ENCODE assay signal across 8 cellular contexts in the genomic region with DNA sequence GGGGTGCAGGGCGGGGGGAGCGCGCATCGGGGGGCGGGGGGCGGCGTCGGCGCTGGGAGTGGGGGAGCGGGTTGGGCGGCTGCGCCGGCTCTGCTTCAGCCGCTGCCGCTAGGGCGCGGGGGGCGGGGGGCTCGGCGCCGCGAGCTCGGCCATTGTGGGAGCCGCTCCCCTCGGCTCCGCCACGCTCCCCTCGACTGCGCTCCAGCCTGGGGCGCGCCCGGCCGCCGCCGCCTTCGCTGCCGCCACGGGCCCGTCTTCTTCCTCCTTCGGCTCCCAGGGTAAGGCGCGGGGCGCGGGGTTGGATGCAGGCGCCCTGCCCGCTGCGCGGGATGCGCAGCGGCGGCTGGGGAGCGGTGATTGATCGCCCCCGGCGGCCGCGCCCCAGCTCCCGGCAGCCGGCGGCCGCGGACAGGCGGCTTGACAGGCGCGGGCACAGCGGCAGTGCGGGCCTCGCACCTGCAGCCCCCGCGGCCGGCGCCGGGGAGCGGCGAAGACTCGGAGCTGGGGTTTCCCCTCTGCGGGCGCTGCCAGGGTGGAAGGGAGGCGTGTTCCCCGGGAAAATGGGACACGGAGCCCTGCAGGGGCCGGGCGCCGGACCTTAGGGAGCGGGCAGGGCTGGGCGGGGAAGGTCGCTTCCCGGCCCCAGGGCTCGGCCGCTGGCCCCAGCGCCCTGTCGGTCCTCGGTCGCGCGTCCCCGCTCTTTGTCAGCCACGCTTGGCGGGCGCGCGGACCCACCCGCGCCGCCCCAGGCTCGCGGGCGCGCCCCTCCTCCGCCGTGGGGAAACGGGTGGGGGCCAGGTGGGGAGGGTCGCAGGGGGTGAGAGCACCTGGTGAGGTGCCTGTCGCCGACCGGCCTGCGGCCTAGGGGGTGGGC. TPM values are rescaled to one million over a fixed set of nuclear protein-coding genes. Genes with fewer than 3 reads are reported as not detected.
DNase-seq lines count a peak whose midpoint lies in the region; ATAC-seq and TF ChIP-seq lines count a peak whose summit lies in the region.

No MANE protein-coding gene starts in this region.

- TF ChIP-seq CTCF in RWPE1 (conservative IDR thresholded peaks at IDR 0.05; ENCODE audit: low read depth): no peak
- no peak for TF ChIP-seq CTCF in colonic mucosa (IDR thresholded peaks at IDR 0.05)
- no peak for TF ChIP-seq CTCF in lung (IDR thresholded peaks at IDR 0.05; ENCODE audit: control extremely low read depth, extremely low read depth)
- peak in 1 of 6 experiments; percentile 18 for TF ChIP-seq CTCF in upper lobe of left lung (IDR thresholded peaks at IDR 0.05)

- intact Hi-C loops in colonic mucosa (cut with DNase I): loop anchor here (10.0 kb wide), 1 partner anchor 227 kb away; the partner anchor contains the start of gene RRAGC

- no peaks in the 10 kb centered on the region for H3K4me1 ChIP-seq in colonic mucosa
- peaks cover 0 to 3% of the 10 kb centered on the region in 2 donors for H3K4me1 ChIP-seq in lung (ENCODE audit: control insufficient read depth in 2 of 2, insufficient read depth in 2 of 2, low read length in 2 of 2)
- peaks cover 4 to 17% (median 15%) of the 10 kb centered on the region in 4 donors for H3K4me1 ChIP-seq in upper lobe of left lung

- ATAC-seq in lung (ENCODE audit: insufficient read depth, low FRiP score) (peak; percentile 41), upper lobe of left lung (ENCODE audit: low FRiP score in 2 of 2) (peak in 1 of 2 donors; percentile 64), HG02970 (IDR thresholded peaks at IDR 0.05; ENCODE audit: low FRiP score, unreplicated experiment) (no peak), HG03175 (IDR thresholded peaks at IDR 0.05; ENCODE audit: unreplicated experiment) (no peak)

- CTCF ChIA-PET in RWPE1 (lab: Yijun Ruan, JAX): interaction anchor here (0.6 to 1.7 kb wide), 2 partner anchors 10 to 11 kb away, joined by 3 to 7 read pairs; no protein-coding TSS in a partner anchor

- TF ChIP-seq POLR2A in upper lobe of left lung (IDR thresholded peaks at IDR 0.05): no peak

- no peaks in the 10 kb centered on the region for H3K9me3 ChIP-seq in colonic mucosa
- H3K9me3 ChIP-seq in lung (ENCODE audit: control insufficient read depth in 2 of 2, insufficient read depth in 1 of 2, low read length in 1 of 2): peaks cover 0 to 2% of the 10 kb centered on the region in 2 donors
- no peaks in the 10 kb centered on the region for H3K9me3 ChIP-seq in upper lobe of left lung

- H3K27me3 ChIP-seq in colonic mucosa: peaks cover 20% of the 10 kb centered on the region
- H3K27me3 ChIP-seq in lung (ENCODE audit: control insufficient read depth, insufficient read depth): no peaks in the 10 kb centered on the region
- peaks cover 0 to 25% (median 7%) of the 10 kb centered on the region in 4 donors for H3K27me3 ChIP-seq in upper lobe of left lung

- H3K9ac ChIP-seq in colonic mucosa (ENCODE audit: low read depth in 2 of 2, low read length in 2 of 2): peak overlapping the region in 1 of 2 donors; percentile 26

- POLR2A ChIA-PET in RWPE1 (lab: Yijun Ruan, JAX; ENCODE audit: low non-redundant PET): no interaction called here

- no peaks in the 10 kb centered on the region for H3K36me3 ChIP-seq in colonic mucosa
- H3K36me3 ChIP-seq in lung (ENCODE audit: control insufficient read depth in 2 of 2, insufficient read depth in 2 of 2, low read length in 2 of 2): no peaks in the 10 kb centered on the region
- H3K36me3 ChIP-seq in upper lobe of left lung: no peaks in the 10 kb centered on the region

- H3K27ac ChIP-seq in RWPE1 (no peak overlapping the region), colonic mucosa (no peak overlapping the region), lung (ENCODE audit: low read depth in 1 of 2, low read length in 1 of 2) (no peak overlapping the region), upper lobe of left lung (no peak overlapping the region)

- DNase-seq in NOMO-1 (lab: John Stamatoyannopoulos, UW; ENCODE audit: unreplicated experiment in 2 of 2): peak; percentile 23 to 30
- DNase-seq in NOMO-1 treated with dmso at 0.1 percent for 144 hours (lab: John Stamatoyannopoulos, UW; ENCODE audit: unreplicated experiment): no peak
- DNase-seq in RWPE1 (ENCODE audit: low spot score): peak; percentile 30
- no peak for DNase-seq in colonic mucosa
- no peak for DNase-seq in lung (ENCODE audit: low spot score)
- peak in 1 of 2 donors; percentile 90 for DNase-seq in upper lobe of left lung

- H3K4me3 ChIP-seq in colonic mucosa (peak overlapping the region; percentile 36), lung (peak overlapping the region; percentile 35), upper lobe of left lung (peak overlapping the region; percentile 18 to 62 (median 58))

- 1% methylated on average over 48 to 115 of the region's 117 CpGs for WGBS in lung, 2 donors
- 0 to 1% methylated on average over 22 to 35 of the region's 117 CpGs for WGBS in upper lobe of left lung, 2 donors

- no peak for TF ChIP-seq EP300 in upper lobe of left lung (IDR thresholded peaks at IDR 0.05)

RNA-seq across cellular contexts. Expression of gene NDUFS5, which starts 55.4 kb away (rescaled TPM):
- total RNA-seq in colonic mucosa (100 to 1,000 TPM; 229 to 270 TPM), lung (100 to 1,000 TPM; 149 to 278 TPM), upper lobe of left lung (100 to 1,000 TPM; 108 to 250 (median 166) TPM)
- 1,000 to 10,000 TPM in 1 of 2 donors, 100 to 1,000 TPM in 1; 431 to 1,134 TPM for polyA plus RNA-seq in lung

Comparison
In these comparisons a context has a peak if more than half of its experiments do, and no peak if none do; other contexts are left out.
1. DNase-seq: peak in NOMO-1 (2 of 2) and RWPE1 (single experiment); none in NOMO-1 treated with dmso at 0.1 percent for 144 hours (single experiment), colonic mucosa (single experiment) and lung (single experiment).
2. Peak in every context shown above with its lines, with median percentiles within 50 percentile points of each other: H3K4me3 ChIP-seq.